Comparison of ENCODE assay signal across 2 cellular contexts in genomic region chr5:127296321-127296720, GRCh38.
TF ChIP-seq lines count a peak whose summit lies in the region.

No MANE protein-coding gene starts in this region.

TF ChIP-seq in A549, 52 proteins besides CTCF, POLR2A, EP300 and RAD21:
- no peak for TF ChIP-seq FOSL2 (IDR thresholded peaks at IDR 0.05)
- TF ChIP-seq FOSL2 (CRISPR knock-in tag; IDR thresholded peaks at IDR 0.05), result 0 out of 2 replicates have a peak, but pooled peaks have one; percentile 21
- TF ChIP-seq TFCP2L1 (CRISPR knock-in tag; IDR thresholded peaks at IDR 0.05), result no peak
- TF ChIP-seq NFE2L2 (conservative IDR thresholded peaks at IDR 0.05; ENCODE audit: low read length), result no peak
- no peak for TF ChIP-seq CHD4 (IDR thresholded peaks at IDR 0.05; ENCODE audit: borderline replicate concordance)
TF ChIP-seq in A549: peak in this region for 1.

TF ChIP-seq in K562, 482 proteins besides CTCF, POLR2A, EP300 and RAD21:
- no peak for TF ChIP-seq KAT2B (IDR thresholded peaks at IDR 0.05; ENCODE audit: low read depth, low read length)
- no peak for TF ChIP-seq ELK3 (CRISPR knock-in tag; IDR thresholded peaks at IDR 0.05)
- TF ChIP-seq ZC3H8 (IDR thresholded peaks at IDR 0.05), result no peak
- no peak for TF ChIP-seq CHD4 (IDR thresholded peaks at IDR 0.05; ENCODE audit: insufficient read depth, insufficient replicate concordance, low read depth, low read length, poor library complexity, severe bottlenecking)
- TF ChIP-seq SMARCE1 (IDR thresholded peaks at IDR 0.05), result no peak
- TF ChIP-seq ZBED1 (IDR thresholded peaks at IDR 0.05), result no peak
- peak; percentile 46 for TF ChIP-seq CBFA2T2 (conservative IDR thresholded peaks at IDR 0.05)
- TF ChIP-seq ZC3H11A (IDR thresholded peaks at IDR 0.05; ENCODE audit: low read depth, low read length), result no peak
- TF ChIP-seq SETDB1 (IDR thresholded peaks at IDR 0.05; ENCODE audit: low read length), result no peak
- peak in 1 of 2 experiments; percentile 10; a peak in 1 of 4 replicates for TF ChIP-seq TRIM24 (IDR thresholded peaks at IDR 0.05)
- no peak for TF ChIP-seq THRB (CRISPR knock-in tag; conservative IDR thresholded peaks at IDR 0.05)
- peak; percentile 53 for TF ChIP-seq TEAD4 (IDR thresholded peaks at IDR 0.05; ENCODE audit: low read length)
- no peak for TF ChIP-seq TEAD4 (CRISPR knock-in tag; IDR thresholded peaks at IDR 0.05; ENCODE audit: borderline replicate concordance)
- peak; percentile 94 for TF ChIP-seq FOSL1 (tag; conservative IDR thresholded peaks at IDR 0.05)
- no peak for TF ChIP-seq RBM14 (IDR thresholded peaks at IDR 0.05; ENCODE audit: borderline replicate concordance, insufficient read depth, low read depth, low read length)
- TF ChIP-seq ZNF764 (CRISPR knock-in tag; IDR thresholded peaks at IDR 0.05; ENCODE audit: low read depth), result no peak
- TF ChIP-seq TAL1 (IDR thresholded peaks at IDR 0.05), result 0 out of 2 replicates have a peak, but pooled peaks have one; percentile 16
- TF ChIP-seq GTF2B (IDR thresholded peaks at IDR 0.05; ENCODE audit: extremely low read depth, insufficient read length), result no peak
- no peak for TF ChIP-seq NR1H2 (CRISPR knock-in tag; IDR thresholded peaks at IDR 0.05)
- no peak for TF ChIP-seq PHB (CRISPR knock-in tag; IDR thresholded peaks at IDR 0.05)
- no peak for TF ChIP-seq MAFF (IDR thresholded peaks at IDR 0.05; ENCODE audit: low read length)
- TF ChIP-seq MTA2 (IDR thresholded peaks at IDR 0.05; ENCODE audit: low read depth), result no peak
- TF ChIP-seq IFI16 (CRISPR knock-in tag; IDR thresholded peaks at IDR 0.05), result no peak
- peak; percentile 31; the same call in 1 of the 2 replicates for TF ChIP-seq ATF3 (IDR thresholded peaks at IDR 0.05)
- no peak for TF ChIP-seq ATF3 (CRISPR knock-in tag; conservative IDR thresholded peaks at IDR 0.05)
